Comparison of ENCODE assay signal across 23 cellular contexts in genomic region chr13:66859934-66860867, GRCh38.
DNase-seq lines count a peak whose midpoint lies in the region; ATAC-seq and TF ChIP-seq lines count a peak whose summit lies in the region.
"Had no signal": no experiment of that assay in that cellular context is flagged by ENCODE, and none has a peak within 500 bp of the region (broad histone marks: within the 10 kb centered on the region; RNA-seq: fewer than 3 reads in every experiment).

No MANE protein-coding gene starts in this region.

- H3K4me3 ChIP-seq in left lung, result no peak overlapping the region
- H3K4me3 ChIP-seq: adrenal gland, gastrocnemius medialis, SJSA1 had no signal

- no peaks in the 10 kb centered on the region for H3K9me3 ChIP-seq in left lung
- H3K9me3 ChIP-seq: Caco-2, gastrocnemius medialis, SJSA1 had no signal

- H3K27me3 Mint-ChIP-seq in WTC11 (ENCODE audit: low read depth), result no peaks in the 10 kb centered on the region
- H3K27me3 Mint-ChIP-seq: effector memory CD8-positive, alpha-beta T cell had no signal

- DNase-seq in left ventricle myocardium superior (no peak), Right ventricle myocardium inferior (ENCODE audit: missing footprints) (no peak), WTC11 (ENCODE audit: low spot score) (no peak), left lung (no peak), ureter (ENCODE audit: low spot score) (no peak), T1000 (lab: John Stamatoyannopoulos, UW) (no peak)
- DNase-seq in activated effector memory CD4-positive, alpha-beta T cell treated with Interleukin-2 at 50 U/mL for 16 hours, result no peak
- DNase-seq: ACHN; activated CD8-positive, alpha-beta memory T cell treated with anti-CD3 and anti-CD28 coated beads for 24 hours; activated T-cell treated with anti-CD3 and anti-CD28 coated beads, Interleukin-2, amount 50 U/mL, for 1 hour; adrenal gland; brain microvascular endothelial cell; Caco-2; effector memory CD8-positive, alpha-beta T cell; gastrocnemius medialis; NCI-H1048; NCI-H2081; NCI-H510A; stimulated activated CD4-positive, alpha-beta T cell treated with anti-CD3 and anti-CD28 coated beads, Interleukin-4, amount 100 ng/mL, for 1 hour; stimulated activated naive CD4-positive, alpha-beta T cell; T-helper 1 cell had no signal

- no peaks in the 10 kb centered on the region for H3K36me3 Mint-ChIP-seq in WTC11

- ATAC-seq in left ventricle myocardium superior (peak; percentile 26), Right ventricle myocardium inferior (no peak), WTC11 (peak; percentile 75), left lung (peak; percentile 39)
- ATAC-seq: effector memory CD8-positive, alpha-beta T cell; gastrocnemius medialis had no signal

- peaks cover 17% of the 10 kb centered on the region for H3K4me1 Mint-ChIP-seq in WTC11

- H3K27me3 ChIP-seq in left lung, result no peaks in the 10 kb centered on the region
- H3K27me3 ChIP-seq: adrenal gland, brain microvascular endothelial cell, gastrocnemius medialis, SJSA1 had no signal

- no peak overlapping the region for H3K4me3 Mint-ChIP-seq in WTC11
- H3K4me3 Mint-ChIP-seq: effector memory CD8-positive, alpha-beta T cell had no signal

- no peaks in the 10 kb centered on the region for H3K36me3 ChIP-seq in left lung
- H3K36me3 ChIP-seq: adrenal gland, brain microvascular endothelial cell, gastrocnemius medialis, SJSA1 had no signal

- no peaks in the 10 kb centered on the region for H3K9me3 Mint-ChIP-seq in WTC11

- H3K27ac ChIP-seq in left lung, result no peak overlapping the region
- peak overlapping the region; percentile 4 for H3K27ac ChIP-seq in temporal lobe (ENCODE audit: low read depth, low read length)
- H3K27ac ChIP-seq: adrenal gland, brain microvascular endothelial cell, gastrocnemius medialis, SJSA1 had no signal

- CTCF ChIA-PET in WTC11 (lab: Charles Lee), result interaction anchor here (1.2 kb wide), 1 partner anchor 134 kb away, joined by 3 read pairs; no protein-coding TSS in a partner anchor

- intact Hi-C loops in left ventricle myocardium superior (cut with micrococcal nuclease), result no loop called here
- intact Hi-C loops in Right ventricle myocardium inferior (cut with DNase I), result no loop called here
- intact Hi-C loops in left lung (cut with DNase I), result no loop called here

- H3K4me1 ChIP-seq in left lung, result no peaks in the 10 kb centered on the region
- H3K4me1 ChIP-seq: adrenal gland, Caco-2, gastrocnemius medialis, SJSA1 had no signal

- POLR2A ChIA-PET in WTC11 (lab: Charles Lee), result no interaction called here

- peak overlapping the region; percentile 37; the same call in 1 of the 2 replicates for H3K27ac Mint-ChIP-seq in WTC11
- H3K27ac Mint-ChIP-seq: effector memory CD8-positive, alpha-beta T cell had no signal

- no peak for TF ChIP-seq CTCF in WTC11 (IDR thresholded peaks at IDR 0.05)
- TF ChIP-seq CTCF in left lung (IDR thresholded peaks at IDR 0.05), result no peak

TF ChIP-seq in WTC11, 78 proteins besides CTCF, POLR2A, EP300 and RAD21 (continues in another document):
- TF ChIP-seq, protein P1, sequence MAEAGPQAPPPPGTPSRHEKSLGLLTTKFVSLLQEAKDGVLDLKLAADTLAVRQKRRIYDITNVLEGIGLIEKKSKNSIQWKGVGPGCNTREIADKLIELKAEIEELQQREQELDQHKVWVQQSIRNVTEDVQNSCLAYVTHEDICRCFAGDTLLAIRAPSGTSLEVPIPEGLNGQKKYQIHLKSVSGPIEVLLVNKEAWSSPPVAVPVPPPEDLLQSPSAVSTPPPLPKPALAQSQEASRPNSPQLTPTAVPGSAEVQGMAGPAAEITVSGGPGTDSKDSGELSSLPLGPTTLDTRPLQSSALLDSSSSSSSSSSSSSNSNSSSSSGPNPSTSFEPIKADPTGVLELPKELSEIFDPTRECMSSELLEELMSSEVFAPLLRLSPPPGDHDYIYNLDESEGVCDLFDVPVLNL (CRISPR knock-in tag; IDR thresholded peaks at IDR 0.05; ENCODE audit: borderline replicate concordance, low read depth), result no peak
- TF ChIP-seq TP53 (CRISPR knock-in tag; IDR thresholded peaks at IDR 0.05), result no peak
- TF ChIP-seq, protein P2, sequence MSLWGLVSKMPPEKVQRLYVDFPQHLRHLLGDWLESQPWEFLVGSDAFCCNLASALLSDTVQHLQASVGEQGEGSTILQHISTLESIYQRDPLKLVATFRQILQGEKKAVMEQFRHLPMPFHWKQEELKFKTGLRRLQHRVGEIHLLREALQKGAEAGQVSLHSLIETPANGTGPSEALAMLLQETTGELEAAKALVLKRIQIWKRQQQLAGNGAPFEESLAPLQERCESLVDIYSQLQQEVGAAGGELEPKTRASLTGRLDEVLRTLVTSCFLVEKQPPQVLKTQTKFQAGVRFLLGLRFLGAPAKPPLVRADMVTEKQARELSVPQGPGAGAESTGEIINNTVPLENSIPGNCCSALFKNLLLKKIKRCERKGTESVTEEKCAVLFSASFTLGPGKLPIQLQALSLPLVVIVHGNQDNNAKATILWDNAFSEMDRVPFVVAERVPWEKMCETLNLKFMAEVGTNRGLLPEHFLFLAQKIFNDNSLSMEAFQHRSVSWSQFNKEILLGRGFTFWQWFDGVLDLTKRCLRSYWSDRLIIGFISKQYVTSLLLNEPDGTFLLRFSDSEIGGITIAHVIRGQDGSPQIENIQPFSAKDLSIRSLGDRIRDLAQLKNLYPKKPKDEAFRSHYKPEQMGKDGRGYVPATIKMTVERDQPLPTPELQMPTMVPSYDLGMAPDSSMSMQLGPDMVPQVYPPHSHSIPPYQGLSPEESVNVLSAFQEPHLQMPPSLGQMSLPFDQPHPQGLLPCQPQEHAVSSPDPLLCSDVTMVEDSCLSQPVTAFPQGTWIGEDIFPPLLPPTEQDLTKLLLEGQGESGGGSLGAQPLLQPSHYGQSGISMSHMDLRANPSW (CRISPR knock-in tag; conservative IDR thresholded peaks at IDR 0.05; ENCODE audit: low read depth), result no peak
- no peak for TF ChIP-seq PREB (CRISPR knock-in tag; IDR thresholded peaks at IDR 0.05; ENCODE audit: borderline replicate concordance)
- no peak for TF ChIP-seq EMX1 (CRISPR knock-in tag; IDR thresholded peaks at IDR 0.05)
- no peak for TF ChIP-seq ZNF232 (CRISPR knock-in tag; IDR thresholded peaks at IDR 0.05)
- TF ChIP-seq MLX (CRISPR knock-in tag; IDR thresholded peaks at IDR 0.05), result no peak
- no peak for TF ChIP-seq GTF2I (CRISPR knock-in tag; conservative IDR thresholded peaks at IDR 0.05)
- no peak for TF ChIP-seq NR3C1 (CRISPR knock-in tag; conservative IDR thresholded peaks at IDR 0.05; ENCODE audit: low read depth)
- TF ChIP-seq, protein P3, sequence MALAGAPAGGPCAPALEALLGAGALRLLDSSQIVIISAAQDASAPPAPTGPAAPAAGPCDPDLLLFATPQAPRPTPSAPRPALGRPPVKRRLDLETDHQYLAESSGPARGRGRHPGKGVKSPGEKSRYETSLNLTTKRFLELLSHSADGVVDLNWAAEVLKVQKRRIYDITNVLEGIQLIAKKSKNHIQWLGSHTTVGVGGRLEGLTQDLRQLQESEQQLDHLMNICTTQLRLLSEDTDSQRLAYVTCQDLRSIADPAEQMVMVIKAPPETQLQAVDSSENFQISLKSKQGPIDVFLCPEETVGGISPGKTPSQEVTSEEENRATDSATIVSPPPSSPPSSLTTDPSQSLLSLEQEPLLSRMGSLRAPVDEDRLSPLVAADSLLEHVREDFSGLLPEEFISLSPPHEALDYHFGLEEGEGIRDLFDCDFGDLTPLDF (CRISPR knock-in tag; IDR thresholded peaks at IDR 0.05), result no peak
- TF ChIP-seq ELF4 (CRISPR knock-in tag; IDR thresholded peaks at IDR 0.05; ENCODE audit: low read depth), result no peak
- TF ChIP-seq FOXP1 (CRISPR knock-in tag; IDR thresholded peaks at IDR 0.05; ENCODE audit: borderline replicate concordance), result no peak
- TF ChIP-seq, protein P4, sequence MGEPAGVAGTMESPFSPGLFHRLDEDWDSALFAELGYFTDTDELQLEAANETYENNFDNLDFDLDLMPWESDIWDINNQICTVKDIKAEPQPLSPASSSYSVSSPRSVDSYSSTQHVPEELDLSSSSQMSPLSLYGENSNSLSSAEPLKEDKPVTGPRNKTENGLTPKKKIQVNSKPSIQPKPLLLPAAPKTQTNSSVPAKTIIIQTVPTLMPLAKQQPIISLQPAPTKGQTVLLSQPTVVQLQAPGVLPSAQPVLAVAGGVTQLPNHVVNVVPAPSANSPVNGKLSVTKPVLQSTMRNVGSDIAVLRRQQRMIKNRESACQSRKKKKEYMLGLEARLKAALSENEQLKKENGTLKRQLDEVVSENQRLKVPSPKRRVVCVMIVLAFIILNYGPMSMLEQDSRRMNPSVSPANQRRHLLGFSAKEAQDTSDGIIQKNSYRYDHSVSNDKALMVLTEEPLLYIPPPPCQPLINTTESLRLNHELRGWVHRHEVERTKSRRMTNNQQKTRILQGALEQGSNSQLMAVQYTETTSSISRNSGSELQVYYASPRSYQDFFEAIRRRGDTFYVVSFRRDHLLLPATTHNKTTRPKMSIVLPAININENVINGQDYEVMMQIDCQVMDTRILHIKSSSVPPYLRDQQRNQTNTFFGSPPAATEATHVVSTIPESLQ (CRISPR knock-in tag; IDR thresholded peaks at IDR 0.05), result no peak
